In the genomic region with DNA sequence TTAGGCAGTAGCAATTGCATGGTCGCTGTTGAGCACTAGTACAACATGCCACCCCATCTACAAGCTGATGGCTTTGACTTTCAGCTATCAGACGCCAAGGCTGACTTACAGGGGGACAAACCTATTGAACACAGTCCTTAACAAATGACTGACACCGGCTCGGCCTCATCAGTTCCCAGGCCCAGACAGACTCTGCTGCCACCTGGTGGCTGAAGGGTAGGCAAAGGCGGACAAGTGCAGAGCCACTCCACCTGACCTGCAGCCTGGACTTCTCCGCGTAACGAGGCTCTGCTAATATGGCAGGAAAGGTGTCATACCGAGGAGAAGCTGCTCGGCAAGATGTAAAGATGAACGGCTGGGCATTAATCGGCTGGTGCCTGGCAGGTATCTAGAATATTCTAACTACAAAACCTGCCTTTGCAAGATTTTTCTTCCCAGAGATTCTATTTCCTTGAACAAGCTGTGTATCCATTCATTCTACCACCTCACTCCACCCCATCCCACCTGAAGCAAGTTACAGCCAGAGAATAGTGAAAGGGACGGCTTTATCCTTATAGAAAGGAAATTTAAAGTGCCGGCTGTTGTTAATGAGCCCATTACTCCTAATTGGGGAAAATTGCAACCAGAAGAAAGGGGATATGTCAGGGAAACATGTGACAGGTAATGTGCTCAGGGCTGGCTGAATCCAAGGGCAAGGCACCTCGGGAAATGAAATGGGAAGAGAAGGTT, we compare ENCODE assay signal across 8 cellular contexts.
A peak's percentile ranks its signal among the peaks of the same experiment; 100 is the strongest.
DNase-seq lines count a peak whose midpoint lies in the region; ATAC-seq and TF ChIP-seq lines count a peak whose summit lies in the region.

No MANE protein-coding gene starts in this region.

- H3K4me3 Mint-ChIP-seq in nephron = no peak overlapping the region

- peaks cover 7 to 26% (median 16%) of the 10 kb centered on the region in 4 donors for H3K4me1 ChIP-seq in stomach

- H3K9me3 ChIP-seq in stomach = no peaks in the 10 kb centered on the region

- peak; percentile 81 for ATAC-seq in HG02759 (IDR thresholded peaks at IDR 0.05; ENCODE audit: unreplicated experiment)

- WGBS in stomach, 5 donors = 23 to 70% (median 30%) methylated on average over 15 of the region's 15 CpGs

- H3K27me3 Mint-ChIP-seq in nephron (ENCODE audit: low read depth) = peaks cover 17% of the 10 kb centered on the region

- H3K27me3 ChIP-seq in stomach = no peaks in the 10 kb centered on the region

- H3K27ac Mint-ChIP-seq in nephron = no peak overlapping the region

- H3K27ac ChIP-seq in stomach = peak overlapping the region in 1 of 5 donors; percentile 32

- no peaks in the 10 kb centered on the region for H3K36me3 Mint-ChIP-seq in nephron (ENCODE audit: low read depth)

- no peak for TF ChIP-seq POLR2A in stomach (IDR thresholded peaks at IDR 0.05)

- DNase-seq in DMS53 (lab: John Stamatoyannopoulos, UW) (peak; percentile 87), NCI-H2196 treated with DMSO at 0.1 percent for 48 hours (lab: John Stamatoyannopoulos, UW; ENCODE audit: unreplicated experiment) (peak; percentile 22), epithelial cell of proximal tubule (ENCODE audit: low read depth) (no peak), stomach (peak; percentile 87), T-helper 9 cell (no peak)
- peak; percentile 84 to 88 for DNase-seq in activated CD4-positive, alpha-beta T cell treated with anti-CD3 and anti-CD28 coated beads, Interleukin-2, amount 50 U/mL, for 48 hours

- H3K4me1 Mint-ChIP-seq in nephron = no peaks in the 10 kb centered on the region

- H3K4me3 ChIP-seq in epithelial cell of proximal tubule (ENCODE audit: low read depth, low read length) = no peak overlapping the region
- H3K4me3 ChIP-seq in stomach = no peak overlapping the region

- peaks cover 0 to 29% (median 3%) of the 10 kb centered on the region in 4 donors for H3K36me3 ChIP-seq in stomach

- TF ChIP-seq CTCF in epithelial cell of proximal tubule (conservative IDR thresholded peaks at IDR 0.05; ENCODE audit: low read depth, low read length) (peak; percentile 91), nephron (IDR thresholded peaks at IDR 0.05; ENCODE audit: unreplicated experiment in 3 of 3) (peak; percentile 89 to 95 (median 93)), stomach (IDR thresholded peaks at IDR 0.05) (peak in 5 of 7 experiments; percentile 40 to 83 (median 74))

- H3K9me3 Mint-ChIP-seq in nephron = no peaks in the 10 kb centered on the region

- no peak for TF ChIP-seq EP300 in stomach (IDR thresholded peaks at IDR 0.05)

- intact Hi-C loops in stomach (cut with DNase I; ENCODE audit: low total_unique reads) = loop anchor here (10.0 kb wide), 1 partner anchor 406 kb away; no protein-coding TSS in a partner anchor

Comparison
In these comparisons a context has a peak if more than half of its experiments do, and no peak if none do; other contexts are left out.
1. DNase-seq: peak in DMS53 (single experiment), NCI-H2196 treated with DMSO at 0.1 percent for 48 hours (single experiment), activated CD4-positive, alpha-beta T cell treated with anti-CD3 and anti-CD28 coated beads, Interleukin-2, amount 50 U/mL, for 48 hours (2 of 2) and stomach (single experiment); none in epithelial cell of proximal tubule (single experiment) and T-helper 9 cell (single experiment).
2. Peak in every context shown above with its lines, with median percentiles within 50 percentile points of each other: CTCF ChIP-seq.